In genomic region chr21:33488936-33489335, GRCh38 we compare ENCODE assay signal across 33 cellular contexts.
"Had no signal": no experiment of that assay in that cellular context is flagged by ENCODE, and none has a peak within 500 bp of the region (broad histone marks: within the 10 kb centered on the region; RNA-seq: fewer than 3 reads in every experiment).

No MANE protein-coding gene starts in this region.

- H3K36me3 ChIP-seq: ascending aorta, breast epithelium, MG63, SJCRH30, WERI-Rb-1 had no signal

- H3K27me3 ChIP-seq: ascending aorta, breast epithelium, SJCRH30 had no signal

- H3K9me3 Mint-ChIP-seq: activated CD4-positive, alpha-beta memory T cell treated with anti-CD3 and anti-CD28 coated beads, Interleukin-2, amount 10 ng/mL, durations not matched to agents 7 days and 5 days; activated naive CD4-positive, alpha-beta T cell treated with anti-CD3 and anti-CD28 coated beads, Interleukin-2, amount 50 U/mL, for 24 hours; activated naive CD8-positive, alpha-beta T cell treated with anti-CD3 and anti-CD28 coated beads, Interleukin-2, amount 10 ng/mL, durations not matched to agents 7 days and 5 days; activated T-helper 2 cell treated with anti-CD3 and anti-CD28 coated beads, Interferon-gamma antibody, Interleukin-2, Interleukin-4, amounts not matched to agents 10 μg/mL and 5 μg/mL and 100 μg/mL, durations not matched to agents 14 hours and 24 hours and 36 hours had no signal

- ATAC-seq: activated CD8-positive, alpha-beta memory T cell treated with anti-CD3 and anti-CD28 coated beads, Interleukin-2, amount 10 ng/mL, durations not matched to agents 7 days and 5 days; Panc1 had no signal

- H3K9me3 ChIP-seq: ascending aorta, breast epithelium, MG63, SJCRH30 had no signal

- H3K27me3 Mint-ChIP-seq: activated CD8-positive, alpha-beta memory T cell treated with anti-CD3 and anti-CD28 coated beads, Interleukin-2, amount 10 ng/mL, durations not matched to agents 7 days and 5 days; activated naive CD4-positive, alpha-beta T cell treated with anti-CD3 and anti-CD28 coated beads, Interleukin-2, amount 50 U/mL, for 24 hours had no signal

- H3K4me1 ChIP-seq: ascending aorta, breast epithelium, SJCRH30 had no signal

- H3K36me3 Mint-ChIP-seq: activated CD8-positive, alpha-beta memory T cell treated with anti-CD3 and anti-CD28 coated beads, Interleukin-2, amount 10 ng/mL, durations not matched to agents 7 days and 5 days; activated naive CD4-positive, alpha-beta T cell treated with anti-CD3 and anti-CD28 coated beads, Interleukin-2, amount 50 U/mL, for 24 hours; activated naive CD8-positive, alpha-beta T cell treated with anti-CD3 and anti-CD28 coated beads, Interleukin-2, amount 10 ng/mL, durations not matched to agents 7 days and 5 days had no signal

- H3K27ac ChIP-seq: ascending aorta, breast epithelium, SJCRH30, SK-N-MC, WERI-Rb-1 had no signal

- H3K27ac Mint-ChIP-seq: activated CD4-positive, alpha-beta memory T cell treated with anti-CD3 and anti-CD28 coated beads, Interleukin-2, amount 10 ng/mL, durations not matched to agents 7 days and 5 days; activated CD8-positive, alpha-beta memory T cell treated with anti-CD3 and anti-CD28 coated beads, Interleukin-2, amount 10 ng/mL, durations not matched to agents 7 days and 5 days; activated naive CD4-positive, alpha-beta T cell treated with anti-CD3 and anti-CD28 coated beads, Interleukin-2, amount 50 U/mL, for 24 hours; activated naive CD8-positive, alpha-beta T cell treated with anti-CD3 and anti-CD28 coated beads, Interleukin-2, amount 10 ng/mL, durations not matched to agents 7 days and 5 days; activated T-helper 2 cell treated with anti-CD3 and anti-CD28 coated beads, Interferon-gamma antibody, Interleukin-2, Interleukin-4, amounts not matched to agents 10 μg/mL and 5 μg/mL and 100 μg/mL, durations not matched to agents 14 hours and 24 hours and 36 hours had no signal

- H3K4me3 Mint-ChIP-seq: activated CD4-positive, alpha-beta memory T cell treated with anti-CD3 and anti-CD28 coated beads, Interleukin-2, amount 10 ng/mL, durations not matched to agents 7 days and 5 days; activated CD8-positive, alpha-beta memory T cell treated with anti-CD3 and anti-CD28 coated beads, Interleukin-2, amount 10 ng/mL, durations not matched to agents 7 days and 5 days; activated naive CD4-positive, alpha-beta T cell treated with anti-CD3 and anti-CD28 coated beads, Interleukin-2, amount 50 U/mL, for 24 hours; activated naive CD8-positive, alpha-beta T cell treated with anti-CD3 and anti-CD28 coated beads, Interleukin-2, amount 10 ng/mL, durations not matched to agents 7 days and 5 days had no signal

- H3K4me3 ChIP-seq: ascending aorta, breast epithelium, MG63, SJCRH30, SK-N-MC had no signal

- DNase-seq: activated CD4-positive, alpha-beta memory T cell treated with anti-CD3 and anti-CD28 coated beads, Interleukin-2, amount 10 ng/mL, durations not matched to agents 7 days and 5 days; activated CD4-positive, alpha-beta T cell treated with anti-CD3 and anti-CD28 coated beads for 1 hour; activated CD4-positive, alpha-beta T cell treated with anti-CD3 and anti-CD28 coated beads for 48 hours; activated CD4-positive, CD25-positive, alpha-beta regulatory T cell; activated CD8-positive, alpha-beta memory T cell treated with anti-CD3 and anti-CD28 coated beads for 24 hours; activated CD8-positive, alpha-beta memory T cell treated with anti-CD3 and anti-CD28 coated beads, Interleukin-2, amount 10 ng/mL, durations not matched to agents 7 days and 5 days; activated CD8-positive, alpha-beta memory T cell treated with anti-CD3 and anti-CD28 coated beads, Interleukin-2, amount 50 U/mL, for 48 hours; activated gamma-delta T cell; activated naive CD4-positive, alpha-beta T cell treated with Interleukin-2 at 50 U/mL for 16 hours; activated naive CD8-positive, alpha-beta T cell treated with anti-CD3 and anti-CD28 coated beads, Interleukin-2, amount 10 ng/mL, durations not matched to agents 7 days and 5 days; amygdala; MG63; NCI-H1048; NCI-H1105 treated with DMSO at 0.1 percent for 48 hours; NCI-H1436; NCI-H1694; NCI-H1930; NCI-H2081 treated with DMSO at 0.1 percent for 48 hours; NCI-H226; NCI-H446 treated with DMSO at 0.1 percent for 48 hours; NCI-H524; NCI-H69; NCI-H82; SHP77; SJCRH30; T1000; WERI-Rb-1 had no signal
